Comparison of ENCODE assay signal across 1 cellular context in the genomic region with DNA sequence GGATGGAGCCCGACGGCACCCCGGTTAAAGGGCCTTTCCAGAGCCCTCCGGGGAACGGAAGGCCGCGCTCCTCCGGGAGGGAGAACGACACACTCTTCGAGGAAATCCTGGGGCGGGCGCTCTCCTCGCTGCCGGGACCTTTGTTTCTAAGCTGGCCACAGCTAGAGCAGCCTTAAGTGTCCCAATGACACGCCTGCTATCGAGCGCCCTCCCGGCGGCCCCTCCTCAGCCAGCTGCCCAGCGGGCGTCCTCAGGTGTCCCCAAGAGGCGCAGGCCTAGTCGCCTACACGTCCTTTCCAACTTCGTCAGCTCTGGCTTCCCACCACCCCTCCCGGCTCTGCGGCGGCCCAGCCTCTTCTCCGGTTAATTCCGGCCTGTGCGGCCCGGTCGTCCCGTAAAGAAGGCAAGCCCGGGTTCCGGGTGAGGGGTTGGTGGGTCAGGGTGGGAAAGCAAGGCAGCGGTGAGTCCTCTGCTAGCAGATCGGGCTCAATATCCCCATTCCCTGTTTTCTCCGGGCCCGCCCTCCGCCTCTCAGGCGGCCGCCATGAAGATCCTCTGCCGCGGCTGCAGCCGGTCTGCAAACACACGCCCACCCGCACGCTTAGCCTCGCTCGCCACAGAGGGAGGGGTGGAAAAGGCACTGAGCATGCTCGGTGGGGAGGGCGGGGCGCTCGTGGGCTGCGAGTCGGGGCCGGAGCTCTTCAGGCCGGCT.
TF ChIP-seq lines count a peak whose summit lies in the region.

No MANE protein-coding gene starts in this region.

TF ChIP-seq in K562, 482 proteins besides CTCF, POLR2A, EP300 and RAD21 (continued from another document and continues in another):
- TF ChIP-seq, protein P1, sequence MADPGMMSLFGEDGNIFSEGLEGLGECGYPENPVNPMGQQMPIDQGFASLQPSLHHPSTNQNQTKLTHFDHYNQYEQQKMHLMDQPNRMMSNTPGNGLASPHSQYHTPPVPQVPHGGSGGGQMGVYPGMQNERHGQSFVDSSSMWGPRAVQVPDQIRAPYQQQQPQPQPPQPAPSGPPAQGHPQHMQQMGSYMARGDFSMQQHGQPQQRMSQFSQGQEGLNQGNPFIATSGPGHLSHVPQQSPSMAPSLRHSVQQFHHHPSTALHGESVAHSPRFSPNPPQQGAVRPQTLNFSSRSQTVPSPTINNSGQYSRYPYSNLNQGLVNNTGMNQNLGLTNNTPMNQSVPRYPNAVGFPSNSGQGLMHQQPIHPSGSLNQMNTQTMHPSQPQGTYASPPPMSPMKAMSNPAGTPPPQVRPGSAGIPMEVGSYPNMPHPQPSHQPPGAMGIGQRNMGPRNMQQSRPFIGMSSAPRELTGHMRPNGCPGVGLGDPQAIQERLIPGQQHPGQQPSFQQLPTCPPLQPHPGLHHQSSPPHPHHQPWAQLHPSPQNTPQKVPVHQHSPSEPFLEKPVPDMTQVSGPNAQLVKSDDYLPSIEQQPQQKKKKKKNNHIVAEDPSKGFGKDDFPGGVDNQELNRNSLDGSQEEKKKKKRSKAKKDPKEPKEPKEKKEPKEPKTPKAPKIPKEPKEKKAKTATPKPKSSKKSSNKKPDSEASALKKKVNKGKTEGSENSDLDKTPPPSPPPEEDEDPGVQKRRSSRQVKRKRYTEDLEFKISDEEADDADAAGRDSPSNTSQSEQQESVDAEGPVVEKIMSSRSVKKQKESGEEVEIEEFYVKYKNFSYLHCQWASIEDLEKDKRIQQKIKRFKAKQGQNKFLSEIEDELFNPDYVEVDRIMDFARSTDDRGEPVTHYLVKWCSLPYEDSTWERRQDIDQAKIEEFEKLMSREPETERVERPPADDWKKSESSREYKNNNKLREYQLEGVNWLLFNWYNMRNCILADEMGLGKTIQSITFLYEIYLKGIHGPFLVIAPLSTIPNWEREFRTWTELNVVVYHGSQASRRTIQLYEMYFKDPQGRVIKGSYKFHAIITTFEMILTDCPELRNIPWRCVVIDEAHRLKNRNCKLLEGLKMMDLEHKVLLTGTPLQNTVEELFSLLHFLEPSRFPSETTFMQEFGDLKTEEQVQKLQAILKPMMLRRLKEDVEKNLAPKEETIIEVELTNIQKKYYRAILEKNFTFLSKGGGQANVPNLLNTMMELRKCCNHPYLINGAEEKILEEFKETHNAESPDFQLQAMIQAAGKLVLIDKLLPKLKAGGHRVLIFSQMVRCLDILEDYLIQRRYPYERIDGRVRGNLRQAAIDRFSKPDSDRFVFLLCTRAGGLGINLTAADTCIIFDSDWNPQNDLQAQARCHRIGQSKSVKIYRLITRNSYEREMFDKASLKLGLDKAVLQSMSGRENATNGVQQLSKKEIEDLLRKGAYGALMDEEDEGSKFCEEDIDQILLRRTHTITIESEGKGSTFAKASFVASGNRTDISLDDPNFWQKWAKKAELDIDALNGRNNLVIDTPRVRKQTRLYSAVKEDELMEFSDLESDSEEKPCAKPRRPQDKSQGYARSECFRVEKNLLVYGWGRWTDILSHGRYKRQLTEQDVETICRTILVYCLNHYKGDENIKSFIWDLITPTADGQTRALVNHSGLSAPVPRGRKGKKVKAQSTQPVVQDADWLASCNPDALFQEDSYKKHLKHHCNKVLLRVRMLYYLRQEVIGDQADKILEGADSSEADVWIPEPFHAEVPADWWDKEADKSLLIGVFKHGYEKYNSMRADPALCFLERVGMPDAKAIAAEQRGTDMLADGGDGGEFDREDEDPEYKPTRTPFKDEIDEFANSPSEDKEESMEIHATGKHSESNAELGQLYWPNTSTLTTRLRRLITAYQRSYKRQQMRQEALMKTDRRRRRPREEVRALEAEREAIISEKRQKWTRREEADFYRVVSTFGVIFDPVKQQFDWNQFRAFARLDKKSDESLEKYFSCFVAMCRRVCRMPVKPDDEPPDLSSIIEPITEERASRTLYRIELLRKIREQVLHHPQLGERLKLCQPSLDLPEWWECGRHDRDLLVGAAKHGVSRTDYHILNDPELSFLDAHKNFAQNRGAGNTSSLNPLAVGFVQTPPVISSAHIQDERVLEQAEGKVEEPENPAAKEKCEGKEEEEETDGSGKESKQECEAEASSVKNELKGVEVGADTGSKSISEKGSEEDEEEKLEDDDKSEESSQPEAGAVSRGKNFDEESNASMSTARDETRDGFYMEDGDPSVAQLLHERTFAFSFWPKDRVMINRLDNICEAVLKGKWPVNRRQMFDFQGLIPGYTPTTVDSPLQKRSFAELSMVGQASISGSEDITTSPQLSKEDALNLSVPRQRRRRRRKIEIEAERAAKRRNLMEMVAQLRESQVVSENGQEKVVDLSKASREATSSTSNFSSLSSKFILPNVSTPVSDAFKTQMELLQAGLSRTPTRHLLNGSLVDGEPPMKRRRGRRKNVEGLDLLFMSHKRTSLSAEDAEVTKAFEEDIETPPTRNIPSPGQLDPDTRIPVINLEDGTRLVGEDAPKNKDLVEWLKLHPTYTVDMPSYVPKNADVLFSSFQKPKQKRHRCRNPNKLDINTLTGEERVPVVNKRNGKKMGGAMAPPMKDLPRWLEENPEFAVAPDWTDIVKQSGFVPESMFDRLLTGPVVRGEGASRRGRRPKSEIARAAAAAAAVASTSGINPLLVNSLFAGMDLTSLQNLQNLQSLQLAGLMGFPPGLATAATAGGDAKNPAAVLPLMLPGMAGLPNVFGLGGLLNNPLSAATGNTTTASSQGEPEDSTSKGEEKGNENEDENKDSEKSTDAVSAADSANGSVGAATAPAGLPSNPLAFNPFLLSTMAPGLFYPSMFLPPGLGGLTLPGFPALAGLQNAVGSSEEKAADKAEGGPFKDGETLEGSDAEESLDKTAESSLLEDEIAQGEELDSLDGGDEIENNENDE (IDR thresholded peaks at IDR 0.05; ENCODE audit: low read depth, low read length) = no peak
- TF ChIP-seq GTF3C2 (IDR thresholded peaks at IDR 0.05; ENCODE audit: borderline replicate concordance, extremely low read depth, insufficient read length) = no peak
- no peak for TF ChIP-seq ZNF23 (CRISPR knock-in tag; IDR thresholded peaks at IDR 0.05)
- no peak for TF ChIP-seq SIRT6 (IDR thresholded peaks at IDR 0.05; ENCODE audit: low read depth, low read length)
- TF ChIP-seq PHTF2 (CRISPR knock-in tag; IDR thresholded peaks at IDR 0.05) = no peak
- peak; percentile 92 for TF ChIP-seq SUPT5H (IDR thresholded peaks at IDR 0.05)
- peak; percentile 54 for TF ChIP-seq SP1 (CRISPR knock-in tag; IDR thresholded peaks at IDR 0.05)
- no peak for TF ChIP-seq HNRNPH1 (optimal IDR thresholded peaks at IDR 0.05; ENCODE audit: low read depth, low read length)
- no peak for TF ChIP-seq SMAD3 (CRISPR knock-in tag; conservative IDR thresholded peaks at IDR 0.05)
- TF ChIP-seq ATF6 (CRISPR knock-in tag; IDR thresholded peaks at IDR 0.05) = peak; percentile 86; the same call in 1 of the 2 replicates
- no peak for TF ChIP-seq ZSCAN32 (CRISPR knock-in tag; IDR thresholded peaks at IDR 0.05)
- TF ChIP-seq BCL6 (CRISPR knock-in tag; IDR thresholded peaks at IDR 0.05) = no peak
- no peak for TF ChIP-seq ZNF584 (CRISPR knock-in tag; IDR thresholded peaks at IDR 0.05; ENCODE audit: low read depth)
- 0 out of 2 replicates have a peak, but pooled peaks have one; percentile 22 for TF ChIP-seq TRIM28 (IDR thresholded peaks at IDR 0.05)
- 0 out of 2 replicates have a peak, but pooled peaks have one; percentile 22 for TF ChIP-seq NKRF (IDR thresholded peaks at IDR 0.05; ENCODE audit: borderline replicate concordance)
- peak; percentile 27 for TF ChIP-seq BRD9 (IDR thresholded peaks at IDR 0.05; ENCODE audit: low read depth, partially characterized antibody)
- TF ChIP-seq ZNF696 (CRISPR knock-in tag; conservative IDR thresholded peaks at IDR 0.05) = no peak
- TF ChIP-seq POLR2AphosphoS5 (IDR thresholded peaks at IDR 0.05; ENCODE audit: control insufficient read depth, insufficient read depth, low read depth, low read length) = peak; percentile 87
- no peak for TF ChIP-seq ZNF668 (CRISPR knock-in tag; IDR thresholded peaks at IDR 0.05)
- TF ChIP-seq, protein P2, sequence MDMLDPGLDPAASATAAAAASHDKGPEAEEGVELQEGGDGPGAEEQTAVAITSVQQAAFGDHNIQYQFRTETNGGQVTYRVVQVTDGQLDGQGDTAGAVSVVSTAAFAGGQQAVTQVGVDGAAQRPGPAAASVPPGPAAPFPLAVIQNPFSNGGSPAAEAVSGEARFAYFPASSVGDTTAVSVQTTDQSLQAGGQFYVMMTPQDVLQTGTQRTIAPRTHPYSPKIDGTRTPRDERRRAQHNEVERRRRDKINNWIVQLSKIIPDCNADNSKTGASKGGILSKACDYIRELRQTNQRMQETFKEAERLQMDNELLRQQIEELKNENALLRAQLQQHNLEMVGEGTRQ (CRISPR knock-in tag; IDR thresholded peaks at IDR 0.05) = no peak
- no peak for TF ChIP-seq CHCHD3 (CRISPR knock-in tag; IDR thresholded peaks at IDR 0.05)
- no peak for TF ChIP-seq TGIF2 (CRISPR knock-in tag; IDR thresholded peaks at IDR 0.05)
- peak; percentile 85 for TF ChIP-seq TAF9B (IDR thresholded peaks at IDR 0.05; ENCODE audit: partially characterized antibody)
- TF ChIP-seq RBBP5 (IDR thresholded peaks at IDR 0.05; ENCODE audit: borderline replicate concordance, insufficient read depth, low read length, poor library complexity, severe bottlenecking) = peak; percentile 57
- TF ChIP-seq PHB2 (IDR thresholded peaks at IDR 0.05; ENCODE audit: low read depth) = no peak
- TF ChIP-seq, protein P3, sequence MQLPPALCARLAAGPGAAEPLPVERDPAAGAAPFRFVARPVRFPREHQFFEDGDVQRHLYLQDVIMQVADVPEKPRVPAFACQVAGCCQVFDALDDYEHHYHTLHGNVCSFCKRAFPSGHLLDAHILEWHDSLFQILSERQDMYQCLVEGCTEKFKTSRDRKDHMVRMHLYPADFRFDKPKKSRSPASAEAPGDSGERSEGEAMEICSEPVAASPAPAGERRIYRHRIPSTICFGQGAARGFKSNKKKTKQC (CRISPR knock-in tag; IDR thresholded peaks at IDR 0.05) = peak; percentile 77
- TF ChIP-seq EP400 (IDR thresholded peaks at IDR 0.05) = peak; percentile 86
- no peak for TF ChIP-seq ZNF121 (CRISPR knock-in tag; conservative IDR thresholded peaks at IDR 0.05)
- TF ChIP-seq GTF2E2 (tag; IDR thresholded peaks at IDR 0.05) = 0 out of 2 replicates have a peak, but pooled peaks have one; percentile 45
- no peak for TF ChIP-seq ELF4 (CRISPR knock-in tag; IDR thresholded peaks at IDR 0.05)
- peak in 1 of 2 experiments; percentile 72; a peak in 2 of 4 replicates for TF ChIP-seq MAZ (CRISPR knock-in tag; conservative IDR thresholded peaks at IDR 0.05 in 1 of 2, IDR thresholded peaks at IDR 0.05 in 1 of 2)
- no peak for TF ChIP-seq SETDB1 (IDR thresholded peaks at IDR 0.05; ENCODE audit: low read length)
- TF ChIP-seq, protein P4, sequence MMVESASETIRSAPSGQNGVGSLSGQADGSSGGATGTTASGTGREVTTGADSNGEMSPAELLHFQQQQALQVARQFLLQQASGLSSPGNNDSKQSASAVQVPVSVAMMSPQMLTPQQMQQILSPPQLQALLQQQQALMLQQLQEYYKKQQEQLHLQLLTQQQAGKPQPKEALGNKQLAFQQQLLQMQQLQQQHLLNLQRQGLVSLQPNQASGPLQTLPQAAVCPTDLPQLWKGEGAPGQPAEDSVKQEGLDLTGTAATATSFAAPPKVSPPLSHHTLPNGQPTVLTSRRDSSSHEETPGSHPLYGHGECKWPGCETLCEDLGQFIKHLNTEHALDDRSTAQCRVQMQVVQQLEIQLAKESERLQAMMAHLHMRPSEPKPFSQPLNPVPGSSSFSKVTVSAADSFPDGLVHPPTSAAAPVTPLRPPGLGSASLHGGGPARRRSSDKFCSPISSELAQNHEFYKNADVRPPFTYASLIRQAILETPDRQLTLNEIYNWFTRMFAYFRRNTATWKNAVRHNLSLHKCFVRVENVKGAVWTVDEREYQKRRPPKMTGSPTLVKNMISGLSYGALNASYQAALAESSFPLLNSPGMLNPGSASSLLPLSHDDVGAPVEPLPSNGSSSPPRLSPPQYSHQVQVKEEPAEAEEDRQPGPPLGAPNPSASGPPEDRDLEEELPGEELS (CRISPR knock-in tag; IDR thresholded peaks at IDR 0.05; ENCODE audit: borderline replicate concordance) = no peak
- no peak for TF ChIP-seq HNRNPL (IDR thresholded peaks at IDR 0.05; ENCODE audit: low read depth, low read length)
- no peak for TF ChIP-seq FOXA3 (CRISPR knock-in tag; conservative IDR thresholded peaks at IDR 0.05 in 1 of 2, IDR thresholded peaks at IDR 0.05 in 1 of 2)
